ENCODE assay signal across 1 cellular context in the genomic region with DNA sequence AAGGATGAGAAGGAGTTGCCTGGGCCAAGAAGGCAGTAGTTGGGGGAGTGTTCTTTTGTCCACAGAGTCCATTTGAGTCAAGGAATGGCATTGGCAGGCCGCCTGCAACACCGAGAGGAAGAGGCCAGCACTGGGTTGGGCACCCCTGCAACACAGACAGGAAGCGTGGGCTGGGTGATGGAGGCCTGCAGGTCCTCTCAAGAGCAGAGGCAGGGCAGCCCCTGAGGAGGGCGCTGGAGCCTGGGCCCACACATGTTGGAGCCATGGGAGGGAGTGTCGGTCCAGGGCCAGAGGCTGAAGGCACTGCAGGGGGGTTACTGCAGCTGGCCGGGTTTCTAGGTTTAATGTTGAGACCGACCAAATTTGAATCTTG.
TF ChIP-seq lines count a peak whose summit lies in the region.

No MANE protein-coding gene starts in this region.

TF ChIP-seq in H1, 55 proteins besides CTCF, POLR2A, EP300 and RAD21 (continued from another document):
- no peak for TF ChIP-seq RBBP5 (IDR thresholded peaks at IDR 0.05; ENCODE audit: borderline replicate concordance, low read depth, low read length)
- TF ChIP-seq, protein P1, sequence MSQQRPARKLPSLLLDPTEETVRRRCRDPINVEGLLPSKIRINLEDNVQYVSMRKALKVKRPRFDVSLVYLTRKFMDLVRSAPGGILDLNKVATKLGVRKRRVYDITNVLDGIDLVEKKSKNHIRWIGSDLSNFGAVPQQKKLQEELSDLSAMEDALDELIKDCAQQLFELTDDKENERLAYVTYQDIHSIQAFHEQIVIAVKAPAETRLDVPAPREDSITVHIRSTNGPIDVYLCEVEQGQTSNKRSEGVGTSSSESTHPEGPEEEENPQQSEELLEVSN (IDR thresholded peaks at IDR 0.05): no peak
- TF ChIP-seq PHF8 (conservative IDR thresholded peaks at IDR 0.05; ENCODE audit: low read depth, low read length): no peak
- TF ChIP-seq SP4 (IDR thresholded peaks at IDR 0.05; ENCODE audit: low read length): no peak
- TF ChIP-seq SUZ12 (IDR thresholded peaks at IDR 0.05; ENCODE audit: low read length): no peak
- no peak for TF ChIP-seq TAF1 (IDR thresholded peaks at IDR 0.05; ENCODE audit: low read depth, low read length)
- TF ChIP-seq POLR2AphosphoS5 (IDR thresholded peaks at IDR 0.05; ENCODE audit: low read depth, low read length): no peak
- TF ChIP-seq NRF1 (IDR thresholded peaks at IDR 0.05; ENCODE audit: low read depth, low read length): no peak
